8 cellular contexts compared by ENCODE assay signal in the genomic region with DNA sequence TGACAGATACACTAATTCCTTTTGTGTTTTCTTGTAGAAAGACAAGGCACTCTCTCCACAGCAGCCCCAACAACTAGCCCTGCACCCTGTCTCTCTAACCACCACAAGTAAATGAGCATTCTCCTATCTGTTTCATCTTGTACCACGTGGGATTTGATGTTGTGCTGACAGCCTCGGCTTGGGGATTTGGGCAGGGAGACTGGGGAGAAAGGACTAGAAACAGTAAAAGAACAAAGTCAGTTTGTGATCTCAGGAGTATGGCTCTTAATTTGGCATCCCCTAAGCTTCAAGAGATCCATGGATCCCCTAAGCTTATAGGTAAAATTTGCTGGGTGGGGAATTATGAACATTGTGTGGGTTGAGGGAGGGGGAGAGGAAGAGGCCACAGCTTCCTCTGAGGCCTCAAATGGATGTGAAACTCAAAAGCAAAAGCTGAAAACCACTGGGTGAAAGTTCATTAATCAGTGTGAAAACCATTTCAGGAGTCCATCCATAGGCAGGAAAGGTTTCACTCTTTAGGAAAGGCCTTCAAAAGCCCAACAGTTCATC. TPM values are rescaled to one million over a fixed set of nuclear protein-coding genes. Genes with fewer than 3 reads are reported as not detected.
DNase-seq lines count a peak whose midpoint lies in the region; ATAC-seq lines count a peak whose summit lies in the region.

No MANE protein-coding gene starts in this region.

- peaks cover 45 to 59% (median 49%) of the 10 kb centered on the region in 3 donors for H3K4me1 Mint-ChIP-seq in IgD-negative memory B cell
- peaks cover 55% of the 10 kb centered on the region for H3K4me1 Mint-ChIP-seq in activated naive CD4-positive, alpha-beta T cell treated with anti-CD3 and anti-CD28 coated beads, Interleukin-2, amount 10 ng/mL, durations not matched to agents 7 days and 5 days
- peaks cover 37% of the 10 kb centered on the region for H3K4me1 Mint-ChIP-seq in stimulated activated naive CD8-positive, alpha-beta T cell treated with anti-CD3 and anti-CD28 coated beads, Interleukin-15, amount 100 ng/mL, for 72 hours

- CTCF ChIA-PET in activated naive CD4-positive, alpha-beta T cell treated with anti-CD3 and anti-CD28 coated beads, Interleukin-2, amount 10 ng/mL, durations not matched to agents 7 days and 5 days (lab: Charles Lee): interaction anchor here (0.8 to 6.3 kb wide), 8 partner anchors 13 to 292 kb away, joined by 3 to 37 read pairs (median 4); no protein-coding TSS in a partner anchor

- H3K27me3 Mint-ChIP-seq in IgD-negative memory B cell: no peaks in the 10 kb centered on the region
- peaks cover 3% of the 10 kb centered on the region for H3K27me3 Mint-ChIP-seq in activated naive CD4-positive, alpha-beta T cell treated with anti-CD3 and anti-CD28 coated beads, Interleukin-2, amount 10 ng/mL, durations not matched to agents 7 days and 5 days
- no peaks in the 10 kb centered on the region for H3K27me3 Mint-ChIP-seq in stimulated activated naive CD8-positive, alpha-beta T cell treated with anti-CD3 and anti-CD28 coated beads, Interleukin-15, amount 100 ng/mL, for 72 hours

- peak; percentile 53 for DNase-seq in stimulated activated CD4-positive, alpha-beta T cell treated with anti-CD3 and anti-CD28 coated beads, Interleukin-15, amount 100 ng/mL, for 24 hours
- DNase-seq in stimulated activated CD4-positive, alpha-beta T cell treated with anti-CD3 and anti-CD28 coated beads, Interleukin-12 subunit alpha, Interleukin-12 subunit beta, amount 100 ng/mL, for 4 hours: no peak
- peak; percentile 75 for DNase-seq in activated naive CD4-positive, alpha-beta T cell treated with anti-CD3 and anti-CD28 coated beads, Interleukin-2, amount 10 ng/mL, durations not matched to agents 7 days and 5 days
- DNase-seq in stimulated activated naive CD8-positive, alpha-beta T cell treated with anti-CD3 and anti-CD28 coated beads, Interleukin-15, amount 100 ng/mL, for 72 hours: peak; percentile 49 to 51
- DNase-seq in NCI-H2029 (lab: John Stamatoyannopoulos, UW) (no peak), posterior cingulate gyrus (no peak), pons (ENCODE audit: low spot score) (no peak)

- peaks cover 8% of the 10 kb centered on the region for H3K36me3 Mint-ChIP-seq in IgD-negative memory B cell
- peaks cover 39% of the 10 kb centered on the region for H3K36me3 Mint-ChIP-seq in activated naive CD4-positive, alpha-beta T cell treated with anti-CD3 and anti-CD28 coated beads, Interleukin-2, amount 10 ng/mL, durations not matched to agents 7 days and 5 days

- no peaks in the 10 kb centered on the region for H3K9me3 Mint-ChIP-seq in IgD-negative memory B cell
- no peaks in the 10 kb centered on the region for H3K9me3 Mint-ChIP-seq in activated naive CD4-positive, alpha-beta T cell treated with anti-CD3 and anti-CD28 coated beads, Interleukin-2, amount 10 ng/mL, durations not matched to agents 7 days and 5 days
- peaks cover 0 to 6% of the 10 kb centered on the region in 2 donors for H3K9me3 Mint-ChIP-seq in stimulated activated naive CD8-positive, alpha-beta T cell treated with anti-CD3 and anti-CD28 coated beads, Interleukin-15, amount 100 ng/mL, for 72 hours

- peak; percentile 81 for ATAC-seq in stimulated activated naive CD8-positive, alpha-beta T cell treated with anti-CD3 and anti-CD28 coated beads, Interleukin-15, amount 100 ng/mL, for 72 hours

- peak overlapping the region; percentile 68 to 94 (median 81) for H3K27ac Mint-ChIP-seq in IgD-negative memory B cell
- peak overlapping the region; percentile 87 for H3K27ac Mint-ChIP-seq in activated naive CD4-positive, alpha-beta T cell treated with anti-CD3 and anti-CD28 coated beads, Interleukin-2, amount 10 ng/mL, durations not matched to agents 7 days and 5 days
- H3K27ac Mint-ChIP-seq in stimulated activated naive CD8-positive, alpha-beta T cell treated with anti-CD3 and anti-CD28 coated beads, Interleukin-15, amount 100 ng/mL, for 72 hours: peak overlapping the region; percentile 8 to 75

- H3K4me3 Mint-ChIP-seq in IgD-negative memory B cell: peak overlapping the region; percentile 59 to 94 (median 74)
- H3K4me3 Mint-ChIP-seq in activated naive CD4-positive, alpha-beta T cell treated with anti-CD3 and anti-CD28 coated beads, Interleukin-2, amount 10 ng/mL, durations not matched to agents 7 days and 5 days: peak overlapping the region; percentile 87
- H3K4me3 Mint-ChIP-seq in stimulated activated naive CD8-positive, alpha-beta T cell treated with anti-CD3 and anti-CD28 coated beads, Interleukin-15, amount 100 ng/mL, for 72 hours: peak overlapping the region; percentile 51 to 53

- intact Hi-C loops in posterior cingulate gyrus (cut with DNase I): no loop called here

RNA-seq across cellular contexts. Expression of gene C1orf162, which starts 3.1 kb away (rescaled TPM):
- polyA plus RNA-seq in IgD-negative memory B cell: 120 TPM

RNA-seq across cellular contexts. Expression of gene ADORA3, which starts 26.6 kb away (rescaled TPM):
- 0.44 TPM for polyA plus RNA-seq in IgD-negative memory B cell

RNA-seq across cellular contexts. Expression of gene TMIGD3, which starts 26.6 kb away (rescaled TPM):
- not detected for polyA plus RNA-seq in IgD-negative memory B cell

RNA-seq across cellular contexts. Expression of gene ATP5PB, which starts 27.6 kb away (rescaled TPM):
- polyA plus RNA-seq in IgD-negative memory B cell: 390 TPM

RNA-seq across cellular contexts. Expression of gene WDR77, which starts 27.8 kb away (rescaled TPM):
- polyA plus RNA-seq in IgD-negative memory B cell: 48.1 TPM

Comparison
In these comparisons a context has a peak if more than half of its experiments do, and no peak if none do; other contexts are left out.
1. DNase-seq: peak in stimulated activated CD4-positive, alpha-beta T cell treated with anti-CD3 and anti-CD28 coated beads, Interleukin-15, amount 100 ng/mL, for 24 hours (single experiment), activated naive CD4-positive, alpha-beta T cell treated with anti-CD3 and anti-CD28 coated beads, Interleukin-2, amount 10 ng/mL, durations not matched to agents 7 days and 5 days (single experiment) and stimulated activated naive CD8-positive, alpha-beta T cell treated with anti-CD3 and anti-CD28 coated beads, Interleukin-15, amount 100 ng/mL, for 72 hours (2 of 2); none in stimulated activated CD4-positive, alpha-beta T cell treated with anti-CD3 and anti-CD28 coated beads, Interleukin-12 subunit alpha, Interleukin-12 subunit beta, amount 100 ng/mL, for 4 hours (single experiment), NCI-H2029 (single experiment), posterior cingulate gyrus (0 of 10) and pons (single experiment).
2. Peak in every context shown above with its lines, with median percentiles within 50 percentile points of each other: H3K27ac Mint-ChIP-seq and H3K4me3 Mint-ChIP-seq.